8 cellular contexts compared by ENCODE assay signal in the genomic region with DNA sequence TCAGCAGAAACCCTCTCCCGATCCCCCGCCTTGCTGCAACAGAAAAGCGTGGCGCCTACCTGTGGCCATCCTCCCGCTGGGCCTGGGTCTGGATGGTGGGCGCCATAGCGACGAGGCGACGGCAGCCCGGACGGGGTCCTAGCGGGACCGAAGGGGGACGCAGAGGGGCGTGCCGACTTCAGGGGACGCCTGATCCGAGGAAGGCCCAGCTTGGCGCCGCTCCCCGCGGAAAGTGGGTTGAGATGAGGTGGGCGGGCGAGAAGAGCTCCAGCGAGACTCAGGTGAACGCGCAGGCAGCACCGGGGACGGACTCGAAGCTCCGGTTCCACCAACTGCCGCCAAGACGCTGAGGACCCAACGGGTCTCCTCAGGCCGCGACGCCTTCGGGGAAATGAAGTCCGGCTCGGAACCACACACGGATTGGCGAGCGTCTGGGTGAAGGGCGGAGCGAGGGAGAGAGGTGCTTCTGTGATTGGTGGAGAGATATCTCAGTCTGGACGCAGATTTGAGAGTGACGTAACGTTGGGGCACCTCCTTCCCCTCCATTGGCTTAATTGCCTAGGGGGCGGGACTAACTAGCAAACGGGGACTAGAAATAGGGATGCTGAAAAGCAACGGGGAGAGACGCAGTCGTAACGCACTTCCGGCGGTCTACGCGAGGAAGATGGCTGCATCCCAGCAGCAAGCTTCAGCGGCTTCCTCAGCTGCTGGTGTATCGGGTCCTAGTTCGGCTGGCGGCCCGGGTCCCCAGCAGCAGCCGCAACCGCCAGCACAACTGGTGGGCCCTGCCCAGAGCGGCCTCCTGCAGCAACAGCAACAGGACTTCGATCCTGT. TPM values are rescaled to one million over a fixed set of nuclear protein-coding genes. Genes with fewer than 3 reads are reported as not detected.
DNase-seq lines count a peak whose midpoint lies in the region; ATAC-seq and TF ChIP-seq lines count a peak whose summit lies in the region.

A gene with protein sequence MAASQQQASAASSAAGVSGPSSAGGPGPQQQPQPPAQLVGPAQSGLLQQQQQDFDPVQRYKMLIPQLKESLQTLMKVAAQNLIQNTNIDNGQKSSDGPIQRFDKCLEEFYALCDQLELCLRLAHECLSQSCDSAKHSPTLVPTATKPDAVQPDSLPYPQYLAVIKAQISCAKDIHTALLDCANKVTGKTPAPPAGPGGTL (plus strand): TSS at position 620 of the 834 bp plus-strand sequence. CDS start 45 bp downstream, at position 665.
A gene (minus strand): TSS at position 348 of the 834 bp plus-strand sequence. CDS start 242 bp downstream, at position 106.

- intact Hi-C loops in activated B cell treated with CpG ODN at 0.5 μM for 24 hours (cut with micrococcal nuclease): loop anchor here (1.0 to 2.0 kb wide), 8 partner anchors 10 to 266 kb away; a partner anchor contains a TSS

- peaks cover 38% of the 10 kb centered on the region for H3K4me1 Mint-ChIP-seq in activated B cell treated with CpG ODN at 0.5 μM for 24 hours
- peaks cover 36% of the 10 kb centered on the region in 2 donors for H3K4me1 Mint-ChIP-seq in immature natural killer cell

- no peak for TF ChIP-seq CTCF in activated B cell treated with CpG ODN at 0.5 μM for 24 hours (IDR thresholded peaks at IDR 0.05)

- H3K4me3 Mint-ChIP-seq in activated B cell treated with CpG ODN at 0.5 μM for 24 hours (peak within 1 kb of the TSS; percentile 91), immature natural killer cell (peak within 1 kb of the TSS; percentile 94 to 98 (median 96))

- in situ Hi-C loops in GM18951 (cut with MboI; ENCODE audit: low sequenced_read_pairs, unreplicated experiment): no loop called here

- H3K36me3 Mint-ChIP-seq in activated B cell treated with CpG ODN at 0.5 μM for 24 hours (ENCODE audit: low read depth): peaks cover 78% of the 10 kb centered on the region
- peaks cover 8 to 29% (median 13%) of the 10 kb centered on the region in 3 donors for H3K36me3 Mint-ChIP-seq in immature natural killer cell

- POLR2A ChIA-PET in activated B cell treated with CpG ODN at 0.5 μM for 24 hours (lab: Charles Lee): interaction anchor here (0.6 to 4.0 kb wide), 23 partner anchors 9 to 443 kb away, joined by 3 to 74 read pairs (median 5); a partner anchor contains a TSS

- H3K27ac Mint-ChIP-seq in activated B cell treated with CpG ODN at 0.5 μM for 24 hours (peak within 1 kb of the TSS; percentile 98), immature natural killer cell (peak within 1 kb of the TSS; percentile 97 to 99 (median 98))

- H3K9me3 Mint-ChIP-seq in activated B cell treated with CpG ODN at 0.5 μM for 24 hours (no peaks in the 10 kb centered on the region), immature natural killer cell (no peaks in the 10 kb centered on the region)

- peak within 1 kb of the TSS; percentile 97 for H3K27ac ChIP-seq in caudate nucleus (ENCODE audit: low read depth, low read length)

- DNase-seq in AG08396 (ENCODE audit: low spot score) (peak; percentile 99), NCI-H345 (lab: John Stamatoyannopoulos, UW) (peak; percentile 100), activated B cell treated with CpG ODN at 0.5 μM for 24 hours (peak; percentile 84), caudate nucleus (lab: John Stamatoyannopoulos, UW) (peak; percentile 74 to 100 (median 97)), immature natural killer cell (peak; percentile 99), smooth muscle cell of the brain vasculature (ENCODE audit: low read depth, low spot score) (peak; percentile 99)

- TF ChIP-seq POLR2A in GM18951 (IDR thresholded peaks at IDR 0.05; ENCODE audit: extremely low read depth, insufficient read depth, insufficient read length): peak; percentile 98

- H3K27me3 Mint-ChIP-seq in activated B cell treated with CpG ODN at 0.5 μM for 24 hours (no peaks in the 10 kb centered on the region), immature natural killer cell (ENCODE audit: low read depth in 3 of 3) (peaks cover 3 to 10% (median 9%) of the 10 kb centered on the region in 3 donors)

- CTCF ChIA-PET in activated B cell treated with CpG ODN at 0.5 μM for 24 hours (lab: Charles Lee): interaction anchor here (1.0 to 2.2 kb wide), 5 partner anchors 21 to 269 kb away, joined by 5 to 21 read pairs (median 6); a partner anchor contains a TSS

- ATAC-seq in HG03196 (IDR thresholded peaks at IDR 0.05; ENCODE audit: unreplicated experiment): peak; percentile 83
- ATAC-seq in activated B cell treated with CpG ODN at 0.5 μM for 24 hours (ENCODE audit: low read depth): peak; percentile 91

RNA-seq across cellular contexts. Expression of the first gene that starts in this region (rescaled TPM):
- total RNA-seq in activated B cell treated with CpG ODN at 0.5 μM for 24 hours: 38.0 and 39.0 TPM in 2 replicates
- polyA plus RNA-seq in immature natural killer cell: 10 to 100 TPM; 41.6 to 64.7 (median 41.8) TPM

RNA-seq across cellular contexts. Expression of the second gene that starts in this region (rescaled TPM):
- 50.3 and 52.4 TPM in 2 replicates for total RNA-seq in activated B cell treated with CpG ODN at 0.5 μM for 24 hours
- 10 to 100 TPM; 18.9 to 48.1 (median 31.6) TPM for polyA plus RNA-seq in immature natural killer cell

Comparison
In these comparisons a context has a peak if more than half of its experiments do, and no peak if none do; other contexts are left out.
1. Peak in every context shown above with its lines: DNase-seq, ATAC-seq and H3K27ac ChIP-seq.